ENCODE assay signal across 21 cellular contexts in genomic region chrX:70694339-70695122, GRCh38.
"Had no signal": no experiment of that assay in that cellular context is flagged by ENCODE, and none has a peak within 500 bp of the region (broad histone marks: within the 10 kb centered on the region; RNA-seq: fewer than 3 reads in every experiment).

No MANE protein-coding gene starts in this region.

- H3K4me1 Mint-ChIP-seq: activated B cell treated with CpG ODN at 0.5 μM for 24 hours had no signal

- H3K27me3 Mint-ChIP-seq: activated B cell treated with CpG ODN at 0.5 μM for 24 hours had no signal

- H3K27ac Mint-ChIP-seq: activated B cell treated with CpG ODN at 0.5 μM for 24 hours; activated CD8-positive, alpha-beta T cell treated with anti-CD3 and anti-CD28 coated beads, Interleukin-2, amount 10 ng/mL, durations not matched to agents 7 days and 5 days; activated T-helper 2 cell treated with anti-CD3 and anti-CD28 coated beads, Interferon-gamma antibody, Interleukin-2, Interleukin-4, amounts not matched to agents 10 μg/mL and 5 μg/mL and 100 μg/mL, durations not matched to agents 14 hours and 24 hours and 36 hours had no signal

- H3K4me3 Mint-ChIP-seq: activated B cell treated with CpG ODN at 0.5 μM for 24 hours; activated CD8-positive, alpha-beta T cell treated with anti-CD3 and anti-CD28 coated beads, Interleukin-2, amount 10 ng/mL, durations not matched to agents 7 days and 5 days had no signal

- DNase-seq: activated B cell treated with CpG ODN at 0.5 μM for 24 hours; activated CD4-positive, alpha-beta T cell treated with anti-CD3 and anti-CD28 coated beads for 1 hour; activated CD4-positive, alpha-beta T cell treated with anti-CD3 and anti-CD28 coated beads, Interleukin-2, amount 50 U/mL, for 1 hour; activated CD8-positive, alpha-beta T cell treated with anti-CD3 and anti-CD28 coated beads, Interleukin-2, amount 10 ng/mL, durations not matched to agents 7 days and 5 days; activated gamma-delta T cell treated with Interleukin-2 at 50 U/mL for 16 hours; activated naive CD4-positive, alpha-beta T cell treated with anti-CD3 and anti-CD28 coated beads, Interleukin-2, amount 50 U/mL, for 16 hours; amygdala; cerebellar nuclear complex; MM.1S; NCI-H1105; NCI-H1436; NCI-H1694 treated with DMSO at 0.1 percent for 48 hours; NCI-H2029 treated with DMSO at 0.1 percent for 48 hours; NCI-H345; NCI-H510A; NCI-H526 treated with DMSO at 0.1 percent for 48 hours; NCI-H82; SIG-M5; T-helper 2 cell; T1000 had no signal

- ATAC-seq: activated CD8-positive, alpha-beta T cell treated with anti-CD3 and anti-CD28 coated beads, Interleukin-2, amount 10 ng/mL, durations not matched to agents 7 days and 5 days had no signal

- H3K9me3 Mint-ChIP-seq: activated T-helper 2 cell treated with anti-CD3 and anti-CD28 coated beads, Interferon-gamma antibody, Interleukin-2, Interleukin-4, amounts not matched to agents 10 μg/mL and 5 μg/mL and 100 μg/mL, durations not matched to agents 14 hours and 24 hours and 36 hours had no signal
